ENCODE assay signal across 1 cellular context in the genomic region with DNA sequence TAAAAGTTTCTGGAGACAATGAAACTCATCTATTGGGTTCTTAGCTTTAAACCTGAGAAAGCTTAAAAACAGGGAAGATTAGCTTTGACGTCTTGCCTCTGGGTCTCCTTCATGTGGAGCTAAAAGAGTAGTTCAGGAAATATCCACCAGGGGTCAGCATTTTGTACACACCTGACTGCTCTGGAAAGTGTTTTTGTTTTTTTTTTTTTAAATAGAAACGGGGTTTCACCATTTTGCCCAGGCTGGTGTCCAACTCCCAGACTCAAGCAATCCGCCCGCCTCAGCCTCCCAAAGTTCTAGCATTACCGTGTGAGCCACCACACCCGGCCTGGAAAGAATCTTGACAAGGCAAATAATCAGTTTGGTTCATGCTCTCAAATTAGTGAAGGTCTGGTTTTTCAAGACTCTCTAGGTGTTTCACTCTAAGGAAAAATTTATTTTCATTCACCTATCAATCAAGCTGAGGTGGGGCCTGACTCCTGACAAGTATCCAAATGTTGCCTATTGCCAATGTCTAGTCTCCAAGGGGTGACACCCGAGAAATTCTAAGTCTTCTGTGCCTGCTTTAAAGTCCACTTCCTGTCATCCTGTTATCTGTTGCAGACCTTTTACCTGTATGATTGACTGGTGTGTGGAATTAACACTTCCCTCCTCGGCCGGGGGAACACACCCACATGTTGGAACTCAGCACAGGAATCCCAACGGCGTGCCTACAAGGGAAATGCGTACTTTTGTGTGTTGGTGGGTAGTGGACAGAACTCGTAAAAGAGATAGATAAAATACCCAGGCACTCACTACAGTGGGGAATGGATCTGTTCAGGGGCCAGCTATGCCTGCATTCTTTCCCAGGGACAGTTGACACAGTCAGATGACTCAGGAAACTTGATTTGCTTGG.
TF ChIP-seq lines count a peak whose summit lies in the region.

No MANE protein-coding gene starts in this region.

TF ChIP-seq in GM12878, 131 proteins besides CTCF, POLR2A, EP300 and RAD21 (continues in another document):
- TF ChIP-seq, protein P1, sequence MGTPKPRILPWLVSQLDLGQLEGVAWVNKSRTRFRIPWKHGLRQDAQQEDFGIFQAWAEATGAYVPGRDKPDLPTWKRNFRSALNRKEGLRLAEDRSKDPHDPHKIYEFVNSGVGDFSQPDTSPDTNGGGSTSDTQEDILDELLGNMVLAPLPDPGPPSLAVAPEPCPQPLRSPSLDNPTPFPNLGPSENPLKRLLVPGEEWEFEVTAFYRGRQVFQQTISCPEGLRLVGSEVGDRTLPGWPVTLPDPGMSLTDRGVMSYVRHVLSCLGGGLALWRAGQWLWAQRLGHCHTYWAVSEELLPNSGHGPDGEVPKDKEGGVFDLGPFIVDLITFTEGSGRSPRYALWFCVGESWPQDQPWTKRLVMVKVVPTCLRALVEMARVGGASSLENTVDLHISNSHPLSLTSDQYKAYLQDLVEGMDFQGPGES (IDR thresholded peaks at IDR 0.05): no peak
- TF ChIP-seq BHLHE40 (IDR thresholded peaks at IDR 0.05; ENCODE audit: borderline replicate concordance in 1 of 2, low read depth in 2 of 2, low read length in 1 of 2) (peak in 1 of 2 experiments; percentile 18; a peak in 1 of 4 replicates), JUNB (IDR thresholded peaks at IDR 0.05) (no peak), TAF1 (IDR thresholded peaks at IDR 0.05; ENCODE audit: borderline replicate concordance, low read depth, low read length) (no peak), POLR2AphosphoS2 (IDR thresholded peaks at IDR 0.05; ENCODE audit: low read depth, low read length) (no peak), PAX8 (IDR thresholded peaks at IDR 0.05) (no peak), RAD51 (IDR thresholded peaks at IDR 0.05) (no peak), SMARCA5 (IDR thresholded peaks at IDR 0.05) (no peak), NR2C1 (IDR thresholded peaks at IDR 0.05) (no peak), SUZ12 (IDR thresholded peaks at IDR 0.05; ENCODE audit: unreplicated experiment) (no peak), ZSCAN29 (IDR thresholded peaks at IDR 0.05) (no peak), HDAC6 (IDR thresholded peaks at IDR 0.05; ENCODE audit: unreplicated experiment) (no peak), GATAD2B (conservative IDR thresholded peaks at IDR 0.05; ENCODE audit: low read depth) (no peak), ZNF384 (IDR thresholded peaks at IDR 0.05; ENCODE audit: borderline replicate concordance, low read depth, low read length) (peak; percentile 98), SKIL (IDR thresholded peaks at IDR 0.05; ENCODE audit: low read depth, poor library complexity, severe bottlenecking) (no peak), RCOR1 (conservative IDR thresholded peaks at IDR 0.05; ENCODE audit: low read depth, low read length) (no peak), MEF2A (IDR thresholded peaks at IDR 0.05; ENCODE audit: insufficient read depth, low read depth, low read length) (0 out of 2 replicates have a peak, but pooled peaks have one; percentile 14), CBX3 (IDR thresholded peaks at IDR 0.05; ENCODE audit: borderline replicate concordance, low read depth) (no peak), TCF3 (IDR thresholded peaks at IDR 0.05; ENCODE audit: borderline replicate concordance, insufficient read depth, low read depth, low read length) (no peak), YY1 (IDR thresholded peaks at IDR 0.05; ENCODE audit: low read depth, low read length) (peak; percentile 30; the same call in 1 of the 2 replicates), MXI1 (IDR thresholded peaks at IDR 0.05; ENCODE audit: low read depth, low read length) (no peak), STAT3 (IDR thresholded peaks at IDR 0.05; ENCODE audit: low read depth, low read length) (no peak), ASH2L (IDR thresholded peaks at IDR 0.05; ENCODE audit: borderline replicate concordance, low read depth) (no peak), CHD2 (IDR thresholded peaks at IDR 0.05; ENCODE audit: borderline replicate concordance, low read depth, low read length) (no peak), NR2F1 (conservative IDR thresholded peaks at IDR 0.05) (no peak), HSF1 (IDR thresholded peaks at IDR 0.05; ENCODE audit: low read depth, low read length) (no peak), CBX5 (IDR thresholded peaks at IDR 0.05; ENCODE audit: low read depth) (no peak), SMC3 (IDR thresholded peaks at IDR 0.05; ENCODE audit: borderline replicate concordance, low read length) (peak; percentile 84), ESRRA (IDR thresholded peaks at IDR 0.05; ENCODE audit: low read length) (no peak), ZZZ3 (IDR thresholded peaks at IDR 0.05; ENCODE audit: control insufficient read depth, insufficient read length, low read depth) (no peak)
- TF ChIP-seq, protein P2, sequence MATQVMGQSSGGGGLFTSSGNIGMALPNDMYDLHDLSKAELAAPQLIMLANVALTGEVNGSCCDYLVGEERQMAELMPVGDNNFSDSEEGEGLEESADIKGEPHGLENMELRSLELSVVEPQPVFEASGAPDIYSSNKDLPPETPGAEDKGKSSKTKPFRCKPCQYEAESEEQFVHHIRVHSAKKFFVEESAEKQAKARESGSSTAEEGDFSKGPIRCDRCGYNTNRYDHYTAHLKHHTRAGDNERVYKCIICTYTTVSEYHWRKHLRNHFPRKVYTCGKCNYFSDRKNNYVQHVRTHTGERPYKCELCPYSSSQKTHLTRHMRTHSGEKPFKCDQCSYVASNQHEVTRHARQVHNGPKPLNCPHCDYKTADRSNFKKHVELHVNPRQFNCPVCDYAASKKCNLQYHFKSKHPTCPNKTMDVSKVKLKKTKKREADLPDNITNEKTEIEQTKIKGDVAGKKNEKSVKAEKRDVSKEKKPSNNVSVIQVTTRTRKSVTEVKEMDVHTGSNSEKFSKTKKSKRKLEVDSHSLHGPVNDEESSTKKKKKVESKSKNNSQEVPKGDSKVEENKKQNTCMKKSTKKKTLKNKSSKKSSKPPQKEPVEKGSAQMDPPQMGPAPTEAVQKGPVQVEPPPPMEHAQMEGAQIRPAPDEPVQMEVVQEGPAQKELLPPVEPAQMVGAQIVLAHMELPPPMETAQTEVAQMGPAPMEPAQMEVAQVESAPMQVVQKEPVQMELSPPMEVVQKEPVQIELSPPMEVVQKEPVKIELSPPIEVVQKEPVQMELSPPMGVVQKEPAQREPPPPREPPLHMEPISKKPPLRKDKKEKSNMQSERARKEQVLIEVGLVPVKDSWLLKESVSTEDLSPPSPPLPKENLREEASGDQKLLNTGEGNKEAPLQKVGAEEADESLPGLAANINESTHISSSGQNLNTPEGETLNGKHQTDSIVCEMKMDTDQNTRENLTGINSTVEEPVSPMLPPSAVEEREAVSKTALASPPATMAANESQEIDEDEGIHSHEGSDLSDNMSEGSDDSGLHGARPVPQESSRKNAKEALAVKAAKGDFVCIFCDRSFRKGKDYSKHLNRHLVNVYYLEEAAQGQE (IDR thresholded peaks at IDR 0.05; ENCODE audit: low read depth, low read length): no peak
- TF ChIP-seq, protein P3, sequence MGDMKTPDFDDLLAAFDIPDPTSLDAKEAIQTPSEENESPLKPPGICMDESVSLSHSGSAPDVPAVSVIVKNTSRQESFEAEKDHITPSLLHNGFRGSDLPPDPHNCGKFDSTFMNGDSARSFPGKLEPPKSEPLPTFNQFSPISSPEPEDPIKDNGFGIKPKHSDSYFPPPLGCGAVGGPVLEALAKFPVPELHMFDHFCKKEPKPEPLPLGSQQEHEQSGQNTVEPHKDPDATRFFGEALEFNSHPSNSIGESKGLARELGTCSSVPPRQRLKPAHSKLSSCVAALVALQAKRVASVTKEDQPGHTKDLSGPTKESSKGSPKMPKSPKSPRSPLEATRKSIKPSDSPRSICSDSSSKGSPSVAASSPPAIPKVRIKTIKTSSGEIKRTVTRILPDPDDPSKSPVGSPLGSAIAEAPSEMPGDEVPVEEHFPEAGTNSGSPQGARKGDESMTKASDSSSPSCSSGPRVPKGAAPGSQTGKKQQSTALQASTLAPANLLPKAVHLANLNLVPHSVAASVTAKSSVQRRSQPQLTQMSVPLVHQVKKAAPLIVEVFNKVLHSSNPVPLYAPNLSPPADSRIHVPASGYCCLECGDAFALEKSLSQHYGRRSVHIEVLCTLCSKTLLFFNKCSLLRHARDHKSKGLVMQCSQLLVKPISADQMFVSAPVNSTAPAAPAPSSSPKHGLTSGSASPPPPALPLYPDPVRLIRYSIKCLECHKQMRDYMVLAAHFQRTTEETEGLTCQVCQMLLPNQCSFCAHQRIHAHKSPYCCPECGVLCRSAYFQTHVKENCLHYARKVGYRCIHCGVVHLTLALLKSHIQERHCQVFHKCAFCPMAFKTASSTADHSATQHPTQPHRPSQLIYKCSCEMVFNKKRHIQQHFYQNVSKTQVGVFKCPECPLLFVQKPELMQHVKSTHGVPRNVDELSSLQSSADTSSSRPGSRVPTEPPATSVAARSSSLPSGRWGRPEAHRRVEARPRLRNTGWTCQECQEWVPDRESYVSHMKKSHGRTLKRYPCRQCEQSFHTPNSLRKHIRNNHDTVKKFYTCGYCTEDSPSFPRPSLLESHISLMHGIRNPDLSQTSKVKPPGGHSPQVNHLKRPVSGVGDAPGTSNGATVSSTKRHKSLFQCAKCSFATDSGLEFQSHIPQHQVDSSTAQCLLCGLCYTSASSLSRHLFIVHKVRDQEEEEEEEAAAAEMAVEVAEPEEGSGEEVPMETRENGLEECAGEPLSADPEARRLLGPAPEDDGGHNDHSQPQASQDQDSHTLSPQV (IDR thresholded peaks at IDR 0.05): no peak
- TF ChIP-seq, protein P4, sequence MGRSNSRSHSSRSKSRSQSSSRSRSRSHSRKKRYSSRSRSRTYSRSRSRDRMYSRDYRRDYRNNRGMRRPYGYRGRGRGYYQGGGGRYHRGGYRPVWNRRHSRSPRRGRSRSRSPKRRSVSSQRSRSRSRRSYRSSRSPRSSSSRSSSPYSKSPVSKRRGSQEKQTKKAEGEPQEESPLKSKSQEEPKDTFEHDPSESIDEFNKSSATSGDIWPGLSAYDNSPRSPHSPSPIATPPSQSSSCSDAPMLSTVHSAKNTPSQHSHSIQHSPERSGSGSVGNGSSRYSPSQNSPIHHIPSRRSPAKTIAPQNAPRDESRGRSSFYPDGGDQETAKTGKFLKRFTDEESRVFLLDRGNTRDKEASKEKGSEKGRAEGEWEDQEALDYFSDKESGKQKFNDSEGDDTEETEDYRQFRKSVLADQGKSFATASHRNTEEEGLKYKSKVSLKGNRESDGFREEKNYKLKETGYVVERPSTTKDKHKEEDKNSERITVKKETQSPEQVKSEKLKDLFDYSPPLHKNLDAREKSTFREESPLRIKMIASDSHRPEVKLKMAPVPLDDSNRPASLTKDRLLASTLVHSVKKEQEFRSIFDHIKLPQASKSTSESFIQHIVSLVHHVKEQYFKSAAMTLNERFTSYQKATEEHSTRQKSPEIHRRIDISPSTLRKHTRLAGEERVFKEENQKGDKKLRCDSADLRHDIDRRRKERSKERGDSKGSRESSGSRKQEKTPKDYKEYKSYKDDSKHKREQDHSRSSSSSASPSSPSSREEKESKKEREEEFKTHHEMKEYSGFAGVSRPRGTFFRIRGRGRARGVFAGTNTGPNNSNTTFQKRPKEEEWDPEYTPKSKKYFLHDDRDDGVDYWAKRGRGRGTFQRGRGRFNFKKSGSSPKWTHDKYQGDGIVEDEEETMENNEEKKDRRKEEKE (IDR thresholded peaks at IDR 0.05): no peak
- TF ChIP-seq, protein P5, sequence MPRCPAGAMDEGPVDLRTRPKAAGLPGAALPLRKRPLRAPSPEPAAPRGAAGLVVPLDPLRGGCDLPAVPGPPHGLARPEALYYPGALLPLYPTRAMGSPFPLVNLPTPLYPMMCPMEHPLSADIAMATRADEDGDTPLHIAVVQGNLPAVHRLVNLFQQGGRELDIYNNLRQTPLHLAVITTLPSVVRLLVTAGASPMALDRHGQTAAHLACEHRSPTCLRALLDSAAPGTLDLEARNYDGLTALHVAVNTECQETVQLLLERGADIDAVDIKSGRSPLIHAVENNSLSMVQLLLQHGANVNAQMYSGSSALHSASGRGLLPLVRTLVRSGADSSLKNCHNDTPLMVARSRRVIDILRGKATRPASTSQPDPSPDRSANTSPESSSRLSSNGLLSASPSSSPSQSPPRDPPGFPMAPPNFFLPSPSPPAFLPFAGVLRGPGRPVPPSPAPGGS (IDR thresholded peaks at IDR 0.05; ENCODE audit: borderline replicate concordance, insufficient read depth, low read depth, low read length, poor library complexity, severe bottlenecking): no peak
- TF ChIP-seq, protein P6, sequence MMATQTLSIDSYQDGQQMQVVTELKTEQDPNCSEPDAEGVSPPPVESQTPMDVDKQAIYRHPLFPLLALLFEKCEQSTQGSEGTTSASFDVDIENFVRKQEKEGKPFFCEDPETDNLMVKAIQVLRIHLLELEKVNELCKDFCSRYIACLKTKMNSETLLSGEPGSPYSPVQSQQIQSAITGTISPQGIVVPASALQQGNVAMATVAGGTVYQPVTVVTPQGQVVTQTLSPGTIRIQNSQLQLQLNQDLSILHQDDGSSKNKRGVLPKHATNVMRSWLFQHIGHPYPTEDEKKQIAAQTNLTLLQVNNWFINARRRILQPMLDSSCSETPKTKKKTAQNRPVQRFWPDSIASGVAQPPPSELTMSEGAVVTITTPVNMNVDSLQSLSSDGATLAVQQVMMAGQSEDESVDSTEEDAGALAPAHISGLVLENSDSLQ (IDR thresholded peaks at IDR 0.05): 0 out of 2 replicates have a peak, but pooled peaks have one; percentile 28
